In the genomic region with DNA sequence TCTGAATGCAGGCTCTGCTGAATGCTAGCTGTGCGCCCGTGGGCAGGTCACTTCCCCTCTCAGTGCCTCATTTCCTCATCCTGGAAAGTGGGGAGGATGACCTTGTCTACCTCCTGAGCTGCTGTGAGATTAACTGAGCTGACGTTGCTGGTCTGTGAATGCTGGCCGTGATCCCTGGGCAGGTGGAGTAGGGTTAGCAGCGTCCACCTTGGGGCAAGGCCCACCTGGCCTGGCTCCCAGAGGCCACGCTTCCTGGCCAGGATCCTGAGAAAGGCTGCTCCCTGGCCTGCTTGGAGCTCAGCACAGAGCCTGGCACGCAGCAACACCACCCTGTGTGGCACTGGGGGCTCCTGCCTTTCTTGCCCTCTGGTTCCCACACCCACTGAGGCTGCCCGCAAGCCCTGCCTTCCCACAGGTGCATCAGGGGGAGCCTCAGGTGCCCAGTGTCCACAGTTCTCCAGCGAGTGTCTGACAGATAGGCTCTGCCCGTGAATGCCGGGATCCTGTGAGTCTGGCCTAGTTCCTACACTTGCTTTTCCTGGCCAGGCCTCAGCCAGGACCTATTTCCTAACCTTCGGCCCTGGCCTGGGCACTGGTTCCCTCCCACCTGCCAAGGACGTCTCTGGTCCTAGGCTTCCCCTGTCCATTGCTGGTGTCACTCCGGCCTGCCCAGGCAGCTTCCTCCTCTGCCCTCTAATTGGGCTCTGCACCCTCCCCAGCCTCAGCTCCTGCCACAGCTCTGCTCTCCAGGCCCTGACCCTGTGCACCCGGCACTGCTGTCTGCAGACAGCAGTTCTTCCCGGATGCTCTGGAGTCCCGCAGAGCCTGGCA, we compare ENCODE assay signal across 30 cellular contexts. TPM values are rescaled to one million over a fixed set of nuclear protein-coding genes. Genes with fewer than 3 reads are reported as not detected.
DNase-seq lines count a peak whose midpoint lies in the region; ATAC-seq, FAIRE-seq and TF ChIP-seq lines count a peak whose summit lies in the region.
"Had no signal": no experiment of that assay in that cellular context is flagged by ENCODE, and none has a peak within 500 bp of the region (broad histone marks: within the 10 kb centered on the region; RNA-seq: fewer than 3 reads in every experiment).

No MANE protein-coding gene starts in this region.

- intact Hi-C loops in endothelial cell of umbilical vein (cut with micrococcal nuclease) (no loop called here), right lobe of liver (cut with DNase I) (no loop called here)

- H3K9me3 ChIP-seq in A549 (no peaks in the 10 kb centered on the region), endothelial cell of umbilical vein (replicated peaks; ENCODE audit: control insufficient read depth, insufficient read depth, low read length) (no peaks in the 10 kb centered on the region), right lobe of liver (no peaks in the 10 kb centered on the region), tibial nerve (no peaks in the 10 kb centered on the region)
- H3K9me3 ChIP-seq: gastrocnemius medialis, suprapubic skin had no signal

- no peak for TF ChIP-seq POLR2A in A549 (IDR thresholded peaks at IDR 0.05; ENCODE audit: low read length)
- no peak for TF ChIP-seq POLR2A in endothelial cell of umbilical vein (IDR thresholded peaks at IDR 0.05; ENCODE audit: low read depth, low read length)
- no peak for TF ChIP-seq POLR2A in right lobe of liver (IDR thresholded peaks at IDR 0.05)
- no peak for TF ChIP-seq POLR2A in tibial nerve (IDR thresholded peaks at IDR 0.05)

- no TSS peak for BruUV-seq in endothelial cell of umbilical vein (replicated peaks; lab: Mats Ljungman, UMichigan)

- no peaks in the 10 kb centered on the region for H4K20me1 ChIP-seq in endothelial cell of umbilical vein (replicated peaks; ENCODE audit: control insufficient read depth, extremely low read depth, insufficient read depth, low read length)

- WGBS in A549 (ENCODE audit: missing lambda C conversion rate), result 82% methylated on average over 16 of the region's 17 CpGs
- 31% methylated on average over 8 of the region's 17 CpGs for WGBS in right lobe of liver (ENCODE audit: insufficient coverage, low coverage, low lambda C conversion rate, missing lambda C conversion rate)
- WGBS in tibial nerve, 2 donors, result 60 to 77% methylated on average over 13 of the region's 17 CpGs

- H3K36me3 ChIP-seq in H7 (replicated peaks; ENCODE audit: control insufficient read depth, insufficient read depth, low read length) (no peaks in the 10 kb centered on the region), endothelial cell of umbilical vein (ENCODE audit: control insufficient read depth in 2 of 2, extremely low read depth in 1 of 2, insufficient read depth in 2 of 2, low read length in 2 of 2) (no peaks in the 10 kb centered on the region), right lobe of liver (no peaks in the 10 kb centered on the region), tibial nerve (no peaks in the 10 kb centered on the region)
- H3K36me3 ChIP-seq: gastrocnemius medialis, suprapubic skin had no signal

- H3K4me1 ChIP-seq in A549 (0 out of 3 replicates have a peak, but pooled peaks cover 7% of the 10 kb centered on the region), endothelial cell of umbilical vein (ENCODE audit: control insufficient read depth, extremely low read depth, insufficient read depth, low read length) (peaks cover 7% of the 10 kb centered on the region), right lobe of liver (peaks cover 4 to 62% (median 35%) of the 10 kb centered on the region in 4 donors), tibial nerve (peaks cover 0 to 33% (median 6%) of the 10 kb centered on the region in 4 donors)

- ATAC-seq in A549 (peak; percentile 11 to 35; a peak in 3 of 6 replicates), right lobe of liver (peak; percentile 42 to 71 (median 70)), GM21786 (IDR thresholded peaks at IDR 0.05; ENCODE audit: unreplicated experiment) (no peak)
- ATAC-seq: esophagus mucosa, gastrocnemius medialis, K562, left colon, WTC11 had no signal

- peak overlapping the region; percentile 17 for H2AFZ ChIP-seq in endothelial cell of umbilical vein (ENCODE audit: low read depth, low read length)

- H3K27me3 ChIP-seq in H7 (ENCODE audit: control insufficient read depth, insufficient read depth, low read length) (no peaks in the 10 kb centered on the region), endothelial cell of umbilical vein (ENCODE audit: control insufficient read depth in 2 of 2, insufficient read depth in 2 of 2, low read length in 2 of 2) (no peaks in the 10 kb centered on the region), right lobe of liver (no peaks in the 10 kb centered on the region), tibial nerve (no peaks in the 10 kb centered on the region)
- H3K27me3 ChIP-seq: gastrocnemius medialis, suprapubic skin had no signal

- H3K4me2 ChIP-seq in A549 (no peak overlapping the region), endothelial cell of umbilical vein (ENCODE audit: insufficient read depth, low read length) (no peak overlapping the region)

- TF ChIP-seq EP300 in A549 (IDR thresholded peaks at IDR 0.05), result no peak
- no peak for TF ChIP-seq EP300 in tibial nerve (IDR thresholded peaks at IDR 0.05)

- no peak overlapping the region for H3K9ac ChIP-seq in endothelial cell of umbilical vein (replicated peaks; ENCODE audit: extremely low read depth, insufficient read depth, low read length)

- TF ChIP-seq RAD21 in A549 (conservative IDR thresholded peaks at IDR 0.05 in 1 of 2, IDR thresholded peaks at IDR 0.05 in 1 of 2), result no peak

- CTCF ChIA-PET in A549 (lab: Yijun Ruan, JAX) (interaction anchor here (0.6 to 16.4 kb wide), 5 partner anchors 9 to 19 kb away, joined by 3 to 122 read pairs (median 4); no protein-coding TSS in a partner anchor), endothelial cell of umbilical vein (lab: Charles Lee) (interaction anchor here (0.9 to 4.3 kb wide), 2 partner anchors 10 to 15 kb away, joined by 3 to 39 read pairs; no protein-coding TSS in a partner anchor)

- no peak for DNase-seq in A549 (ENCODE audit: low read depth in 1 of 2, low spot score in 1 of 2)
- peak; percentile 46 for DNase-seq in H7
- DNase-seq in endothelial cell of umbilical vein (ENCODE audit: low read depth, low spot score), result no peak
- peak; percentile 84 to 97 (median 95) for DNase-seq in right lobe of liver
- no peak for DNase-seq in amygdala (lab: John Stamatoyannopoulos, UW)
- no peak for DNase-seq in activated CD4-positive, alpha-beta T cell treated with anti-CD3 and anti-CD28 coated beads for 1 hour
- DNase-seq in tibial nerve (ENCODE audit: low spot score in 2 of 2), result no peak
- DNase-seq: ACHN; activated CD4-positive, alpha-beta memory T cell treated with anti-CD3 and anti-CD28 coated beads for 36 hours; CD4-positive, alpha-beta memory T cell; central memory CD4-positive, alpha-beta T cell; DMS53; effector CD4-positive, alpha-beta T cell; gastrocnemius medialis; left colon; MM.1S; NCI-H187; NCI-H2227 treated with DMSO at 0.1 percent for 48 hours; NCI-H774; occipital lobe had no signal

- dilution Hi-C loops in endothelial cell of umbilical vein (cut with MboI; ENCODE audit: extremely low pct_ligation_motif_present, low sequenced_read_pairs), result no loop called here

- POLR2A ChIA-PET in A549 (lab: Yijun Ruan, JAX), result no interaction called here
- POLR2A ChIA-PET in endothelial cell of umbilical vein (lab: Charles Lee), result interaction anchor here (0.7 kb wide), 1 partner anchor 37 kb away, joined by 5 read pairs; a partner anchor contains a TSS

- FAIRE-seq in A549 (lab: Jason Lieb, UNC) (no peak), endothelial cell of umbilical vein (lab: Jason Lieb, UNC) (no peak)
- FAIRE-seq: GM12892, GM19239, K562 had no signal

- no peaks in the 10 kb centered on the region for H3K9me1 ChIP-seq in endothelial cell of umbilical vein (replicated peaks; ENCODE audit: control insufficient read depth, extremely low read depth, insufficient read depth, low read length)

- no peak for TF ChIP-seq CTCF in A549 (IDR thresholded peaks at IDR 0.05)
- no peak for TF ChIP-seq CTCF in endothelial cell of umbilical vein (IDR thresholded peaks at IDR 0.05; ENCODE audit: extremely low read depth in 1 of 2, insufficient read depth in 1 of 2, low read depth in 1 of 2, low read length in 2 of 2)
- no peak for TF ChIP-seq CTCF in right lobe of liver (IDR thresholded peaks at IDR 0.05)
- no peak for TF ChIP-seq CTCF in tibial nerve (IDR thresholded peaks at IDR 0.05)

- no peak overlapping the region for H3K4me3 ChIP-seq in A549
- no peak overlapping the region for H3K4me3 ChIP-seq in H7 (ENCODE audit: insufficient read depth, low read depth, low read length)
- H3K4me3 ChIP-seq in endothelial cell of umbilical vein (replicated peaks in 1 of 3; ENCODE audit: insufficient read depth in 1 of 3, low read depth in 1 of 3, low read length in 3 of 3), result no peak overlapping the region
- H3K4me3 ChIP-seq in right lobe of liver, result peak overlapping the region in 1 of 3 donors; percentile 9
- H3K4me3 ChIP-seq in tibial nerve, result no peak overlapping the region
- H3K4me3 ChIP-seq: gastrocnemius medialis, K562, suprapubic skin had no signal

- H3K27ac ChIP-seq in A549 (no peak overlapping the region), endothelial cell of umbilical vein (ENCODE audit: insufficient read depth, low read depth, low read length) (no peak overlapping the region), right lobe of liver (peak overlapping the region; percentile 37 to 72 (median 49)), tibial nerve (peak overlapping the region in 1 of 4 donors; percentile 34)
- H3K27ac ChIP-seq: suprapubic skin had no signal

- H3K79me2 ChIP-seq in endothelial cell of umbilical vein (ENCODE audit: control insufficient read depth, insufficient read depth, low read length), result no peaks in the 10 kb centered on the region

RNA-seq across cellular contexts. Expression of a gene that starts 37.2 kb away (rescaled TPM):
- polyA plus RNA-seq in A549 (2011; rRNA removed) (0.04 and 0.05 TPM in 2 replicates), A549 (2017; fragmentation: RNase III; extraction: RNeasy Plus Mini Kit Qiagen cat#74134 plus additional on column Dnase treatment) (not detected in 3 replicates), endothelial cell of umbilical vein (0.52 and 0.57 TPM in 2 replicates)
- 0.01 TPM in 1 of 2 replicates, not detected in the other for polyA plus RNA-seq in A549 (2012; cell fraction: cytosol; rRNA removed)
- not detected in 2 replicates for polyA plus RNA-seq in A549 (2012; cell fraction: nucleus; rRNA removed)
- polyA minus RNA-seq in A549 (2011; rRNA and poly(A)+ RNA removed), result not detected in 2 replicates
- total RNA-seq in H7 (2014; rRNA removed; shearing (Covaris generic)), result not detected in 2 replicates
- total RNA-seq in endothelial cell of umbilical vein (0.83 and 1.4 TPM in 2 replicates), right lobe of liver (under 1 TPM in 5 of 6 experiments, not detected in 1; 0.31 to 0.86 (median 0.43) TPM), tibial nerve (1 to 10 TPM in 2 of 4 donors, under 1 TPM in 2; under 0.01 to 1.9 (median 1.4) TPM)
- 0.27 and 0.31 TPM in 2 replicates for polyA plus RNA-seq in endothelial cell of umbilical vein (2011; cell fraction: cytosol; rRNA removed)
- 3.5 and 4.1 TPM in 2 replicates for polyA plus RNA-seq in endothelial cell of umbilical vein (2011; cell fraction: nucleus; rRNA removed)
- 0.37 TPM in 2 replicates for polyA plus RNA-seq in endothelial cell of umbilical vein (2012)
- 1.8 and 3.6 TPM in 2 replicates for polyA minus RNA-seq in endothelial cell of umbilical vein
- 12.5 TPM for polyA minus RNA-seq in endothelial cell of umbilical vein (2011; cell fraction: cytosol; rRNA and poly(A)+ RNA removed)
- 0.53 and 1.0 TPM in 2 replicates for polyA minus RNA-seq in endothelial cell of umbilical vein (2011; cell fraction: nucleus; rRNA and poly(A)+ RNA removed)
- total RNA-seq: H4, K562, OCI-LY7 had no signal

RNA-seq across cellular contexts. Expression of a gene that starts 43.7 kb away (rescaled TPM):
- polyA plus RNA-seq in A549 (2011; rRNA removed) (2.2 TPM in 2 replicates), A549 (2017; fragmentation: RNase III; extraction: RNeasy Plus Mini Kit Qiagen cat#74134 plus additional on column Dnase treatment) (2.7 to 3.6 TPM (median 2.8 TPM) in 3 replicates), endothelial cell of umbilical vein (10.0 and 10.7 TPM in 2 replicates)
- 3.8 and 4.0 TPM in 2 replicates for polyA plus RNA-seq in A549 (2012; cell fraction: cytosol; rRNA removed)
- 19.7 and 20.3 TPM in 2 replicates for polyA plus RNA-seq in A549 (2012; cell fraction: nucleus; rRNA removed)
- polyA minus RNA-seq in A549 (2011; rRNA and poly(A)+ RNA removed), result 4.8 and 8.6 TPM in 2 replicates
- 2.3 and 2.8 TPM in 2 replicates for total RNA-seq in H7 (2014; rRNA removed; shearing (Covaris generic))
- total RNA-seq in endothelial cell of umbilical vein (29.3 and 30.0 TPM in 2 replicates), right lobe of liver (10 to 100 TPM in 5 of 6 experiments, 1 to 10 TPM in 1; 9.2 to 22.4 (median 13.9) TPM), tibial nerve (10 to 100 TPM; 10.7 to 48.3 (median 23.3) TPM)
- 7.4 and 7.7 TPM in 2 replicates for polyA plus RNA-seq in endothelial cell of umbilical vein (2011; cell fraction: cytosol; rRNA removed)
- 51.1 and 55.4 TPM in 2 replicates for polyA plus RNA-seq in endothelial cell of umbilical vein (2011; cell fraction: nucleus; rRNA removed)
- 10.0 and 12.4 TPM in 2 replicates for polyA plus RNA-seq in endothelial cell of umbilical vein (2012)
- polyA minus RNA-seq in endothelial cell of umbilical vein, result 14.4 and 24.9 TPM in 2 replicates
- polyA minus RNA-seq in endothelial cell of umbilical vein (2011; cell fraction: cytosol; rRNA and poly(A)+ RNA removed), result 4.2 TPM
- 25.2 and 30.9 TPM in 2 replicates for polyA minus RNA-seq in endothelial cell of umbilical vein (2011; cell fraction: nucleus; rRNA and poly(A)+ RNA removed)

RNA-seq across cellular contexts. Expression of a gene that starts 51.3 kb away (rescaled TPM):
- not detected in 2 replicates for polyA plus RNA-seq in A549 (2011; rRNA removed)
- polyA plus RNA-seq in A549 (2012; cell fraction: cytosol; rRNA removed), result not detected in 2 replicates
- polyA plus RNA-seq in A549 (2012; cell fraction: nucleus; rRNA removed), result not detected in 2 replicates
- polyA plus RNA-seq in A549 (2017; fragmentation: RNase III; extraction: RNeasy Plus Mini Kit Qiagen cat#74134 plus additional on column Dnase treatment), result not detected in 3 replicates
- polyA minus RNA-seq in A549 (2011; rRNA and poly(A)+ RNA removed), result not detected in 2 replicates
- total RNA-seq in H7 (2014; rRNA removed; shearing (Covaris generic)), result not detected in 2 replicates
- not detected in 2 replicates for total RNA-seq in endothelial cell of umbilical vein
- polyA plus RNA-seq in endothelial cell of umbilical vein, result not detected in 2 replicates
- polyA plus RNA-seq in endothelial cell of umbilical vein (2011; cell fraction: cytosol; rRNA removed), result not detected in 2 replicates
- polyA plus RNA-seq in endothelial cell of umbilical vein (2011; cell fraction: nucleus; rRNA removed), result not detected in 2 replicates
- not detected in 2 replicates for polyA plus RNA-seq in endothelial cell of umbilical vein (2012)
- not detected in 2 replicates for polyA minus RNA-seq in endothelial cell of umbilical vein
- polyA minus RNA-seq in endothelial cell of umbilical vein (2011; cell fraction: cytosol; rRNA and poly(A)+ RNA removed), result not detected
- polyA minus RNA-seq in endothelial cell of umbilical vein (2011; cell fraction: nucleus; rRNA and poly(A)+ RNA removed), result not detected in 2 replicates
- 1 to 10 TPM in 1 of 6 experiments, under 1 TPM in 2, not detected in 3; 0.22 to 1.2 (median 0.25) TPM for total RNA-seq in right lobe of liver
- not detected for total RNA-seq in tibial nerve
- total RNA-seq: activated CD4-positive, alpha-beta memory T cell treated with anti-CD3 and anti-CD28 coated beads for 36 hours; CD4-positive, alpha-beta memory T cell; esophagus mucosa; gastrocnemius medialis; H4; left colon; occipital lobe; OCI-LY7; sciatic nerve; suprapubic skin; WTC11 had no signal
- polyA plus RNA-seq: CD4-positive, alpha-beta memory T cell; K562 had no signal

Comparison
In these comparisons a context has a peak if more than half of its experiments do, and no peak if none do; other contexts are left out.
1. DNase-seq: peak in H7 (single experiment) and right lobe of liver (3 of 3); none in A549 (0 of 2), endothelial cell of umbilical vein (single experiment), amygdala (0 of 56), activated CD4-positive, alpha-beta T cell treated with anti-CD3 and anti-CD28 coated beads for 1 hour (single experiment) and tibial nerve (0 of 2).
2. H3K27ac ChIP-seq: peak in right lobe of liver (3 of 3); none in A549 (0 of 2) and endothelial cell of umbilical vein (single experiment).